8 cellular contexts compared by ENCODE assay signal in genomic region chr20:45910670-45911485, GRCh38. TPM values are rescaled to one million over a fixed set of nuclear protein-coding genes. Genes with fewer than 3 reads are reported as not detected.
A peak's percentile ranks its signal among the peaks of the same experiment; 100 is the strongest.
DNase-seq lines count a peak whose midpoint lies in the region; ATAC-seq and TF ChIP-seq lines count a peak whose summit lies in the region.

No MANE protein-coding gene starts in this region.

- peak overlapping the region; percentile 92 for H3K4me2 ChIP-seq in KMS-11

- H3K9me3 ChIP-seq in right cardiac atrium (ENCODE audit: control insufficient read depth, low read length) = no peaks in the 10 kb centered on the region
- H3K9me3 ChIP-seq in psoas muscle = no peaks in the 10 kb centered on the region

- H3K79me2 ChIP-seq in KMS-11 (ENCODE audit: insufficient read depth, low read depth) = no peaks in the 10 kb centered on the region

- H3K36me3 ChIP-seq in KMS-11 (ENCODE audit: insufficient read depth) (no peaks in the 10 kb centered on the region), psoas muscle (ENCODE audit: insufficient read depth in 1 of 2, low read depth in 1 of 2) (peaks cover 0 to 3% of the 10 kb centered on the region in 2 donors), urinary bladder (ENCODE audit: insufficient read depth) (no peaks in the 10 kb centered on the region)

- WGBS in right cardiac atrium = 3% methylated on average over 43 of the region's 43 CpGs
- WGBS in psoas muscle, 3 donors = 6 to 8% (median 8%) methylated on average over 43 of the region's 43 CpGs
- 2% methylated on average over 43 of the region's 43 CpGs for WGBS in urinary bladder

- no peak for TF ChIP-seq CTCF in KMS-11 (conservative IDR thresholded peaks at IDR 0.05; ENCODE audit: low read depth, low read length)
- TF ChIP-seq CTCF in psoas muscle (IDR thresholded peaks at IDR 0.05) = no peak

- H3K4me1 ChIP-seq in KMS-11 (ENCODE audit: low read depth, poor library complexity, severe bottlenecking) (peaks cover 15% of the 10 kb centered on the region), right cardiac atrium (ENCODE audit: control insufficient read depth, insufficient read depth, low read length) (peaks cover 4% of the 10 kb centered on the region), psoas muscle (peaks cover 12% of the 10 kb centered on the region), urinary bladder (ENCODE audit: insufficient read depth) (no peaks in the 10 kb centered on the region)

- H3K27me3 ChIP-seq in KMS-11 (ENCODE audit: insufficient read depth, low read depth) = no peaks in the 10 kb centered on the region
- no peaks in the 10 kb centered on the region for H3K27me3 ChIP-seq in right cardiac atrium (ENCODE audit: control insufficient read depth, insufficient read depth)
- H3K27me3 ChIP-seq in psoas muscle (ENCODE audit: insufficient read depth in 3 of 3, low read length in 2 of 3) = peaks cover 0 to 17% (median 4%) of the 10 kb centered on the region in 3 donors

- peak overlapping the region; percentile 70 for H2AFZ ChIP-seq in KMS-11 (ENCODE audit: low read depth)

- H4K20me1 ChIP-seq in KMS-11 (ENCODE audit: insufficient read depth) = no peaks in the 10 kb centered on the region

- intact Hi-C loops in right cardiac atrium (cut with DNase I) = no loop called here
- intact Hi-C loops in psoas muscle (cut with DNase I) = no loop called here

- H3K27ac ChIP-seq in KMS-11 = peak overlapping the region; percentile 84
- peak overlapping the region; percentile 39 for H3K27ac ChIP-seq in right cardiac atrium (ENCODE audit: low read length)
- H3K27ac ChIP-seq in psoas muscle = peak overlapping the region; percentile 65
- H3K27ac ChIP-seq in urinary bladder (ENCODE audit: low read depth) = peak overlapping the region; percentile 65

- peak; percentile 92 for ATAC-seq in GM21737 (IDR thresholded peaks at IDR 0.05; ENCODE audit: unreplicated experiment)
- peak; percentile 91 to 92 for ATAC-seq in right cardiac atrium
- ATAC-seq in psoas muscle = peak; percentile 83 to 89 (median 87)

- H3K4me3 ChIP-seq in KMS-11 (IDR thresholded peaks at IDR 0.05; ENCODE audit: insufficient read depth, low read depth, low read length) = no peak overlapping the region
- H3K4me3 ChIP-seq in right cardiac atrium (ENCODE audit: low read length) = peak overlapping the region; percentile 15
- H3K4me3 ChIP-seq in psoas muscle = peak overlapping the region; percentile 65
- peak overlapping the region; percentile 41 for H3K4me3 ChIP-seq in urinary bladder (ENCODE audit: low read depth, low read length)

- peak; percentile 100 for DNase-seq in EH (ENCODE audit: low read depth)
- DNase-seq in T-helper 1 cell = peak; percentile 67 to 96 (median 72)
- DNase-seq in amniotic stem cell (lab: John Stamatoyannopoulos, UW) = peak; percentile 86
- peak; percentile 98 to 99 (median 98) for DNase-seq in right cardiac atrium
- DNase-seq in psoas muscle = peak; percentile 95 to 97

- peak overlapping the region; percentile 84 for H3K9ac ChIP-seq in KMS-11

RNA-seq across cellular contexts. Expression of gene PLTP, which starts 1.1 kb away (rescaled TPM):
- total RNA-seq in right cardiac atrium = 100 to 1,000 TPM in 2 of 4 donors, 10 to 100 TPM in 2; 63.7 to 117 (median 90.4) TPM
- 34.3 TPM for polyA plus RNA-seq in right cardiac atrium
- total RNA-seq in psoas muscle = 10 to 100 TPM; 19.0 to 38.0 (median 33.9) TPM
- polyA plus RNA-seq in psoas muscle = 10 to 100 TPM in 2 of 3 donors, 1 to 10 TPM in 1; 7.9 to 14.4 (median 13.1) TPM
- 51.5 TPM for total RNA-seq in urinary bladder
- polyA plus RNA-seq in urinary bladder = 221 TPM

RNA-seq across cellular contexts. Expression of gene CTSA, which starts 19.7 kb away (rescaled TPM):
- total RNA-seq in right cardiac atrium (100 to 1,000 TPM; 102 to 134 (median 112) TPM), psoas muscle (10 to 100 TPM; 43.0 to 55.4 (median 47.3) TPM), urinary bladder (31.7 TPM)
- polyA plus RNA-seq in right cardiac atrium (126 TPM), psoas muscle (10 to 100 TPM; 41.3 to 59.8 (median 51.8) TPM), urinary bladder (129 TPM)

RNA-seq across cellular contexts. Expression of gene NEURL2, which starts 19.9 kb away (rescaled TPM):
- 1 to 10 TPM; 7.5 to 9.8 (median 7.9) TPM for total RNA-seq in right cardiac atrium
- 7.0 TPM for polyA plus RNA-seq in right cardiac atrium
- 10 to 100 TPM in 1 of 4 donors, 1 to 10 TPM in 3; 5.3 to 11.8 (median 8.2) TPM for total RNA-seq in psoas muscle
- 1 to 10 TPM; 4.3 to 8.0 (median 7.2) TPM for polyA plus RNA-seq in psoas muscle
- 4.8 TPM for total RNA-seq in urinary bladder
- polyA plus RNA-seq in urinary bladder = 11.7 TPM

RNA-seq across cellular contexts. Expression of gene SPATA25, which starts 23.5 kb away (rescaled TPM):
- total RNA-seq in right cardiac atrium = 1 to 10 TPM; 1.8 to 2.6 (median 2.2) TPM
- 1.7 TPM for polyA plus RNA-seq in right cardiac atrium
- 1 to 10 TPM; 1.3 to 2.7 (median 1.9) TPM for total RNA-seq in psoas muscle
- polyA plus RNA-seq in psoas muscle = 1 to 10 TPM; 1.0 to 2.7 (median 1.6) TPM
- total RNA-seq in urinary bladder = 1.7 TPM
- 3.8 TPM for polyA plus RNA-seq in urinary bladder

RNA-seq across cellular contexts. Expression of gene PCIF1, which starts 23.6 kb away (rescaled TPM):
- total RNA-seq in right cardiac atrium (10 to 100 TPM; 28.0 to 31.8 (median 29.6) TPM), psoas muscle (10 to 100 TPM; 24.7 to 46.7 (median 32.0) TPM), urinary bladder (11.5 TPM)
- polyA plus RNA-seq in right cardiac atrium (22.2 TPM), psoas muscle (10 to 100 TPM; 26.0 to 41.3 (median 29.7) TPM), urinary bladder (44.0 TPM)
